ENCODE assay signal across 1 cellular context in the genomic region with DNA sequence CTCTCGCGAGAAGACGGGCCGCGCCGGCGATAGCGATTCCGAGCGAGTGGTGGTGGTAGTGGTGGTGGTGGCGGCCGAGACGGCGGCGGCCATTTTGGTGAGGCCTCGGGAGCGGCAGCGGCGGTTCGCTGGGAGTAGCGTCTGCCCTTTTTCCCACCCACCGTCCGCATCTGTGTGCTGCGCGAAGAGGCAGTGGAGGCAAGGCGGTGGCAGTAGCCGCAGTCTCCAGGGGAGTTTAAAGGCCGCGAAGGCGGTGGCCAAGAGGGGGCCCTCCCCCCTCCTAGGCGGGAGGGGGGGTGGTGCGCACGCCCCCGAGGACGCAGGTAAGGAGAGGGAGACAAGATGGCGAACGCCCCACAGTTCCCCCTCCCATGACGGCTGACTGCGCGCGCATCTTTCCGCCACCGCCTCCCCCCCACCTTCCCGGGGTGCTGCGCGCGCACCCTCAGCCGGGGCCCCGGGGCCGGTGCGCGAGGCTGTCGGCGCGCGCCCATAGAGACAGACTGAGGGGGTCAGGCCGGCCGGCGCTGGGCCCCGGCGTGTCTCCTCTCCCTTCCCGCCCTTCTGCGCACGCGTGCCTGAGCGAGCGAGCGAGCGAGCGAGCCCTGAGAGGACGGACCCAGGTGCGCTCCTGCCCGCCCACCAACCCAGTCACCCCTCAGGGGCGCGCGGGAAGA.
TF ChIP-seq lines count a peak whose summit lies in the region.

No MANE protein-coding gene starts in this region.

TF ChIP-seq in HepG2, 621 proteins besides CTCF, POLR2A, EP300 and RAD21 (continued from another document and continues in another):
- TF ChIP-seq, protein P1, sequence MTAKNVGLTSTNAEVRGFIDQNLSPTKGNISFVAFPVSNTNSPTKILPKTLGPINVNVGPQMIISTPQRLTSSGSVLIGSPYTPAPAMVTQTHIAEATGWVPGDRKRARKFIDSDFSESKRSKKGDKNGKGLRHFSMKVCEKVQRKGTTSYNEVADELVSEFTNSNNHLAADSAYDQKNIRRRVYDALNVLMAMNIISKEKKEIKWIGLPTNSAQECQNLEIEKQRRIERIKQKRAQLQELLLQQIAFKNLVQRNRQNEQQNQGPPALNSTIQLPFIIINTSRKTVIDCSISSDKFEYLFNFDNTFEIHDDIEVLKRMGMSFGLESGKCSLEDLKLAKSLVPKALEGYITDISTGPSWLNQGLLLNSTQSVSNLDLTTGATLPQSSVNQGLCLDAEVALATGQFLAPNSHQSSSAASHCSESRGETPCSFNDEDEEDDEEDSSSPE (CRISPR knock-in tag; IDR thresholded peaks at IDR 0.05), result peak; percentile 66
- TF ChIP-seq NR2F6 (IDR thresholded peaks at IDR 0.05), result no peak
- TF ChIP-seq NR2F6 (CRISPR knock-in tag; IDR thresholded peaks at IDR 0.05), result peak; percentile 63
- TF ChIP-seq ZNF256 (CRISPR knock-in tag; conservative IDR thresholded peaks at IDR 0.05), result no peak
- peak; percentile 33; the same call in 1 of the 2 replicates for TF ChIP-seq ZNF782 (CRISPR knock-in tag; IDR thresholded peaks at IDR 0.05; ENCODE audit: borderline replicate concordance)
- TF ChIP-seq, protein P2, sequence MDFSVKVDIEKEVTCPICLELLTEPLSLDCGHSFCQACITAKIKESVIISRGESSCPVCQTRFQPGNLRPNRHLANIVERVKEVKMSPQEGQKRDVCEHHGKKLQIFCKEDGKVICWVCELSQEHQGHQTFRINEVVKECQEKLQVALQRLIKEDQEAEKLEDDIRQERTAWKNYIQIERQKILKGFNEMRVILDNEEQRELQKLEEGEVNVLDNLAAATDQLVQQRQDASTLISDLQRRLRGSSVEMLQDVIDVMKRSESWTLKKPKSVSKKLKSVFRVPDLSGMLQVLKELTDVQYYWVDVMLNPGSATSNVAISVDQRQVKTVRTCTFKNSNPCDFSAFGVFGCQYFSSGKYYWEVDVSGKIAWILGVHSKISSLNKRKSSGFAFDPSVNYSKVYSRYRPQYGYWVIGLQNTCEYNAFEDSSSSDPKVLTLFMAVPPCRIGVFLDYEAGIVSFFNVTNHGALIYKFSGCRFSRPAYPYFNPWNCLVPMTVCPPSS (IDR thresholded peaks at IDR 0.05), result no peak
- TF ChIP-seq, protein P3, sequence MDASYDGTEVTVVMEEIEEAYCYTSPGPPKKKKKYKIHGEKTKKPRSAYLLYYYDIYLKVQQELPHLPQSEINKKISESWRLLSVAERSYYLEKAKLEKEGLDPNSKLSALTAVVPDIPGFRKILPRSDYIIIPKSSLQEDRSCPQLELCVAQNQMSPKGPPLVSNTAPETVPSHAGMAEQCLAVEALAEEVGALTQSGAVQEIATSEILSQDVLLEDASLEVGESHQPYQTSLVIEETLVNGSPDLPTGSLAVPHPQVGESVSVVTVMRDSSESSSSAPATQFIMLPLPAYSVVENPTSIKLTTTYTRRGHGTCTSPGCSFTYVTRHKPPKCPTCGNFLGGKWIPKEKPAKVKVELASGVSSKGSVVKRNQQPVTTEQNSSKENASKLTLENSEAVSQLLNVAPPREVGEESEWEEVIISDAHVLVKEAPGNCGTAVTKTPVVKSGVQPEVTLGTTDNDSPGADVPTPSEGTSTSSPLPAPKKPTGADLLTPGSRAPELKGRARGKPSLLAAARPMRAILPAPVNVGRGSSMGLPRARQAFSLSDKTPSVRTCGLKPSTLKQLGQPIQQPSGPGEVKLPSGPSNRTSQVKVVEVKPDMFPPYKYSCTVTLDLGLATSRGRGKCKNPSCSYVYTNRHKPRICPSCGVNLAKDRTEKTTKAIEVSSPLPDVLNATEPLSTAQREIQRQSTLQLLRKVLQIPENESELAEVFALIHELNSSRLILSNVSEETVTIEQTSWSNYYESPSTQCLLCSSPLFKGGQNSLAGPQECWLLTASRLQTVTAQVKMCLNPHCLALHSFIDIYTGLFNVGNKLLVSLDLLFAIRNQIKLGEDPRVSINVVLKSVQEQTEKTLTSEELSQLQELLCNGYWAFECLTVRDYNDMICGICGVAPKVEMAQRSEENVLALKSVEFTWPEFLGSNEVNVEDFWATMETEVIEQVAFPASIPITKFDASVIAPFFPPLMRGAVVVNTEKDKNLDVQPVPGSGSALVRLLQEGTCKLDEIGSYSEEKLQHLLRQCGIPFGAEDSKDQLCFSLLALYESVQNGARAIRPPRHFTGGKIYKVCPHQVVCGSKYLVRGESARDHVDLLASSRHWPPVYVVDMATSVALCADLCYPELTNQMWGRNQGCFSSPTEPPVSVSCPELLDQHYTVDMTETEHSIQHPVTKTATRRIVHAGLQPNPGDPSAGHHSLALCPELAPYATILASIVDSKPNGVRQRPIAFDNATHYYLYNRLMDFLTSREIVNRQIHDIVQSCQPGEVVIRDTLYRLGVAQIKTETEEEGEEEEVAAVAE (CRISPR knock-in tag; IDR thresholded peaks at IDR 0.05; ENCODE audit: borderline replicate concordance), result peak; percentile 97
- no peak for TF ChIP-seq ZNF333 (CRISPR knock-in tag; IDR thresholded peaks at IDR 0.05; ENCODE audit: borderline replicate concordance)
- peak; percentile 95 for TF ChIP-seq ZC3H4 (CRISPR knock-in tag; IDR thresholded peaks at IDR 0.05; ENCODE audit: borderline replicate concordance)
- TF ChIP-seq, protein P4, sequence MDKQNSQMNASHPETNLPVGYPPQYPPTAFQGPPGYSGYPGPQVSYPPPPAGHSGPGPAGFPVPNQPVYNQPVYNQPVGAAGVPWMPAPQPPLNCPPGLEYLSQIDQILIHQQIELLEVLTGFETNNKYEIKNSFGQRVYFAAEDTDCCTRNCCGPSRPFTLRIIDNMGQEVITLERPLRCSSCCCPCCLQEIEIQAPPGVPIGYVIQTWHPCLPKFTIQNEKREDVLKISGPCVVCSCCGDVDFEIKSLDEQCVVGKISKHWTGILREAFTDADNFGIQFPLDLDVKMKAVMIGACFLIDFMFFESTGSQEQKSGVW (CRISPR knock-in tag; IDR thresholded peaks at IDR 0.05; ENCODE audit: borderline replicate concordance), result no peak
- peak; percentile 81; the same call in 1 of the 2 replicates for TF ChIP-seq EEA1 (CRISPR knock-in tag; IDR thresholded peaks at IDR 0.05; ENCODE audit: borderline replicate concordance)
- peak; percentile 13; the same call in 1 of the 2 replicates for TF ChIP-seq RARG (CRISPR knock-in tag; IDR thresholded peaks at IDR 0.05; ENCODE audit: low read depth)
- peak; percentile 73 for TF ChIP-seq HOXD1 (CRISPR knock-in tag; IDR thresholded peaks at IDR 0.05)
- TF ChIP-seq, protein P5, sequence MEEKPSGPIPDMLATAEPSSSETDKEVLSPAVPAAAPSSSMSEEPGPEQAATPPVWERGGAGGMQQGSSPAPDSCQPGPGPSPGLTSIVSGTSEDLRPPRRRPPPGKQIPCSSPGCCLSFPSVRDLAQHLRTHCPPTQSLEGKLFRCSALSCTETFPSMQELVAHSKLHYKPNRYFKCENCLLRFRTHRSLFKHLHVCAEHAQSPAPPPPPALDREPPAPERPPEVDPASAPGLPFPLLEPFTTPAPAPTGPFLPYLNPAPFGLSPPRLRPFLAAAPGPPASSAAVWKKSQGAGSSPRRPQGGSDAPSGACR (CRISPR knock-in tag; IDR thresholded peaks at IDR 0.05), result peak; percentile 92
- peak; percentile 97 for TF ChIP-seq POLR2G (IDR thresholded peaks at IDR 0.05; ENCODE audit: low read depth, low read length)
- peak; percentile 17; the same call in 1 of the 2 replicates for TF ChIP-seq TMF1 (CRISPR knock-in tag; IDR thresholded peaks at IDR 0.05; ENCODE audit: low read depth)
- no peak; the same call in 1 of the 2 replicates for TF ChIP-seq ZNF775 (CRISPR knock-in tag; IDR thresholded peaks at IDR 0.05; ENCODE audit: borderline replicate concordance)
- peak; percentile 74; the same call in 1 of the 2 replicates for TF ChIP-seq ZNF878 (CRISPR knock-in tag; IDR thresholded peaks at IDR 0.05)
- peak; percentile 91 for TF ChIP-seq GFI1 (CRISPR knock-in tag; IDR thresholded peaks at IDR 0.05; ENCODE audit: borderline replicate concordance)
- TF ChIP-seq MIXL1 (CRISPR knock-in tag; IDR thresholded peaks at IDR 0.05), result peak; percentile 76; the same call in 1 of the 2 replicates
- TF ChIP-seq DNMT1 (CRISPR knock-in tag; IDR thresholded peaks at IDR 0.05), result peak; percentile 75
- peak; percentile 48; the same call in 1 of the 2 replicates for TF ChIP-seq HDAC1 (CRISPR knock-in tag; IDR thresholded peaks at IDR 0.05)
- TF ChIP-seq ZFP36L2 (CRISPR knock-in tag; IDR thresholded peaks at IDR 0.05), result no peak
- TF ChIP-seq ZNF747 (CRISPR knock-in tag; IDR thresholded peaks at IDR 0.05; ENCODE audit: borderline replicate concordance), result peak; percentile 99
- TF ChIP-seq ZKSCAN8 (CRISPR knock-in tag; IDR thresholded peaks at IDR 0.05; ENCODE audit: borderline replicate concordance), result peak; percentile 59; the same call in 1 of the 2 replicates
- peak; percentile 93 for TF ChIP-seq ZNF792 (CRISPR knock-in tag; IDR thresholded peaks at IDR 0.05)
- no peak for TF ChIP-seq CC2D1A (CRISPR knock-in tag; IDR thresholded peaks at IDR 0.05)
- TF ChIP-seq HCFC1 (IDR thresholded peaks at IDR 0.05; ENCODE audit: low read depth, low read length), result no peak
- TF ChIP-seq, protein P6, sequence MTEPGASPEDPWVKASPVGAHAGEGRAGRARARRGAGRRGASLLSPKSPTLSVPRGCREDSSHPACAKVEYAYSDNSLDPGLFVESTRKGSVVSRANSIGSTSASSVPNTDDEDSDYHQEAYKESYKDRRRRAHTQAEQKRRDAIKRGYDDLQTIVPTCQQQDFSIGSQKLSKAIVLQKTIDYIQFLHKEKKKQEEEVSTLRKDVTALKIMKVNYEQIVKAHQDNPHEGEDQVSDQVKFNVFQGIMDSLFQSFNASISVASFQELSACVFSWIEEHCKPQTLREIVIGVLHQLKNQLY (CRISPR knock-in tag; IDR thresholded peaks at IDR 0.05), result 0 out of 2 replicates have a peak, but pooled peaks have one; percentile 48
- TF ChIP-seq, protein P7, sequence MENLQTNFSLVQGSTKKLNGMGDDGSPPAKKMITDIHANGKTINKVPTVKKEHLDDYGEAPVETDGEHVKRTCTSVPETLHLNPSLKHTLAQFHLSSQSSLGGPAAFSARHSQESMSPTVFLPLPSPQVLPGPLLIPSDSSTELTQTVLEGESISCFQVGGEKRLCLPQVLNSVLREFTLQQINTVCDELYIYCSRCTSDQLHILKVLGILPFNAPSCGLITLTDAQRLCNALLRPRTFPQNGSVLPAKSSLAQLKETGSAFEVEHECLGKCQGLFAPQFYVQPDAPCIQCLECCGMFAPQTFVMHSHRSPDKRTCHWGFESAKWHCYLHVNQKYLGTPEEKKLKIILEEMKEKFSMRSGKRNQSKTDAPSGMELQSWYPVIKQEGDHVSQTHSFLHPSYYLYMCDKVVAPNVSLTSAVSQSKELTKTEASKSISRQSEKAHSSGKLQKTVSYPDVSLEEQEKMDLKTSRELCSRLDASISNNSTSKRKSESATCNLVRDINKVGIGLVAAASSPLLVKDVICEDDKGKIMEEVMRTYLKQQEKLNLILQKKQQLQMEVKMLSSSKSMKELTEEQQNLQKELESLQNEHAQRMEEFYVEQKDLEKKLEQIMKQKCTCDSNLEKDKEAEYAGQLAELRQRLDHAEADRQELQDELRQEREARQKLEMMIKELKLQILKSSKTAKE (CRISPR knock-in tag; IDR thresholded peaks at IDR 0.05; ENCODE audit: borderline replicate concordance), result peak; percentile 63
- no peak for TF ChIP-seq ZFP36 (IDR thresholded peaks at IDR 0.05; ENCODE audit: borderline replicate concordance, low read depth, low read length, partially characterized antibody)
- TF ChIP-seq, protein P8, sequence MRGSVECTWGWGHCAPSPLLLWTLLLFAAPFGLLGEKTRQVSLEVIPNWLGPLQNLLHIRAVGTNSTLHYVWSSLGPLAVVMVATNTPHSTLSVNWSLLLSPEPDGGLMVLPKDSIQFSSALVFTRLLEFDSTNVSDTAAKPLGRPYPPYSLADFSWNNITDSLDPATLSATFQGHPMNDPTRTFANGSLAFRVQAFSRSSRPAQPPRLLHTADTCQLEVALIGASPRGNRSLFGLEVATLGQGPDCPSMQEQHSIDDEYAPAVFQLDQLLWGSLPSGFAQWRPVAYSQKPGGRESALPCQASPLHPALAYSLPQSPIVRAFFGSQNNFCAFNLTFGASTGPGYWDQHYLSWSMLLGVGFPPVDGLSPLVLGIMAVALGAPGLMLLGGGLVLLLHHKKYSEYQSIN (CRISPR knock-in tag; IDR thresholded peaks at IDR 0.05; ENCODE audit: borderline replicate concordance), result no peak
- TF ChIP-seq ZNF235 (CRISPR knock-in tag; IDR thresholded peaks at IDR 0.05; ENCODE audit: borderline replicate concordance), result no peak
- peak; percentile 71; the same call in 1 of the 2 replicates for TF ChIP-seq ZNF563 (CRISPR knock-in tag; IDR thresholded peaks at IDR 0.05)
- peak; percentile 96 for TF ChIP-seq MIER3 (CRISPR knock-in tag; IDR thresholded peaks at IDR 0.05; ENCODE audit: borderline replicate concordance)
- 0 out of 2 replicates have a peak, but pooled peaks have one; percentile 13 for TF ChIP-seq KAT2B (IDR thresholded peaks at IDR 0.05; ENCODE audit: borderline replicate concordance, low read depth, low read length)
- TF ChIP-seq, protein P9, sequence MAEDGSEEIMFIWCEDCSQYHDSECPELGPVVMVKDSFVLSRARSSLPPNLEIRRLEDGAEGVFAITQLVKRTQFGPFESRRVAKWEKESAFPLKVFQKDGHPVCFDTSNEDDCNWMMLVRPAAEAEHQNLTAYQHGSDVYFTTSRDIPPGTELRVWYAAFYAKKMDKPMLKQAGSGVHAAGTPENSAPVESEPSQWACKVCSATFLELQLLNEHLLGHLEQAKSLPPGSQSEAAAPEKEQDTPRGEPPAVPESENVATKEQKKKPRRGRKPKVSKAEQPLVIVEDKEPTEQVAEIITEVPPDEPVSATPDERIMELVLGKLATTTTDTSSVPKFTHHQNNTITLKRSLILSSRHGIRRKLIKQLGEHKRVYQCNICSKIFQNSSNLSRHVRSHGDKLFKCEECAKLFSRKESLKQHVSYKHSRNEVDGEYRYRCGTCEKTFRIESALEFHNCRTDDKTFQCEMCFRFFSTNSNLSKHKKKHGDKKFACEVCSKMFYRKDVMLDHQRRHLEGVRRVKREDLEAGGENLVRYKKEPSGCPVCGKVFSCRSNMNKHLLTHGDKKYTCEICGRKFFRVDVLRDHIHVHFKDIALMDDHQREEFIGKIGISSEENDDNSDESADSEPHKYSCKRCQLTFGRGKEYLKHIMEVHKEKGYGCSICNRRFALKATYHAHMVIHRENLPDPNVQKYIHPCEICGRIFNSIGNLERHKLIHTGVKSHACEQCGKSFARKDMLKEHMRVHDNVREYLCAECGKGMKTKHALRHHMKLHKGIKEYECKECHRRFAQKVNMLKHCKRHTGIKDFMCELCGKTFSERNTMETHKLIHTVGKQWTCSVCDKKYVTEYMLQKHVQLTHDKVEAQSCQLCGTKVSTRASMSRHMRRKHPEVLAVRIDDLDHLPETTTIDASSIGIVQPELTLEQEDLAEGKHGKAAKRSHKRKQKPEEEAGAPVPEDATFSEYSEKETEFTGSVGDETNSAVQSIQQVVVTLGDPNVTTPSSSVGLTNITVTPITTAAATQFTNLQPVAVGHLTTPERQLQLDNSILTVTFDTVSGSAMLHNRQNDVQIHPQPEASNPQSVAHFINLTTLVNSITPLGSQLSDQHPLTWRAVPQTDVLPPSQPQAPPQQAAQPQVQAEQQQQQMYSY (CRISPR knock-in tag; IDR thresholded peaks at IDR 0.05), result no peak; the same call in 1 of the 2 replicates
- TF ChIP-seq KMT2B (CRISPR knock-in tag; IDR thresholded peaks at IDR 0.05), result peak; percentile 89
- TF ChIP-seq AKAP8 (CRISPR knock-in tag; IDR thresholded peaks at IDR 0.05), result peak; percentile 97
- TF ChIP-seq ZNF501 (CRISPR knock-in tag; IDR thresholded peaks at IDR 0.05), result peak; percentile 97
- TF ChIP-seq MYC (CRISPR knock-in tag; IDR thresholded peaks at IDR 0.05; ENCODE audit: borderline replicate concordance), result peak; percentile 94
- TF ChIP-seq NFYC (CRISPR knock-in tag; IDR thresholded peaks at IDR 0.05), result peak; percentile 72
- TF ChIP-seq CENPX (CRISPR knock-in tag; IDR thresholded peaks at IDR 0.05), result no peak
- no peak for TF ChIP-seq FOXJ3 (CRISPR knock-in tag; IDR thresholded peaks at IDR 0.05; ENCODE audit: borderline replicate concordance)
